8 cellular contexts compared by ENCODE assay signal in the genomic region with DNA sequence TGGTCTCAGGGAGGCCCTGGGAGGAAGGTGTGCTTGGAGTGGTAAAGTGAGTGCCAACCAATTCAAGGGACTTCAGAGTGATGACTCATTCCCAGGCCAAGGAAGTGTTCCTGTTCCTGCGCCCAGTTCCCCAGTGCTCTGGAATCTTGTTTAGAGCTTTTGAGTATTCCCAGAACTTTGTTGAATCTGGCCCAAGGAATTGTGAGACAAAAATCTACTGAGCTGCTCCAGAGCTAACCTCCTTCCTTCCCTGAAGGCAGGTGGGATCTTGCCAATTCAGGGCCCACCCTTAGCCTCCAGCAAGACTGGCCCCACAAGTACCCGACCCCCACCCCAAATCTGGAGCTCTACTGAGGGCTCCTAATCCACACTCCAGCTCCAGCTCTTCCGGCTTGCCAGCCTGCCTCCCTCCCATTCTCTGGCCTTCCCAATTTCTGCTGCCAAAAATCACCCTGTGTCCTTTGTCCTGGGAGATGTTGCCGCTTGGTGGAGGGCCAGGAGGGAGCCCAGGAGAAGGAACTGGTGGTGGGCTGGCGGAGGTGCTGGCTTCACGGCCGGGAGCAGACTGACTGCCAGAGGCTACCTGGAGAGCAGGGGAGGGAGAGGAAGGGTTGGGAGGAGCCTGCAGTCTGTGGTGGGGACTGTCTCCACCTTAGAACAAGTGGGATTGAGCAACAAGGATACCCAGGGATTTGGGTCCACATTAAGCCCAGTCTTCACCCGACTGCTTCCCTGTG. TPM values are rescaled to one million over a fixed set of nuclear protein-coding genes. Genes with fewer than 3 reads are reported as not detected.
DNase-seq lines count a peak whose midpoint lies in the region; ATAC-seq and TF ChIP-seq lines count a peak whose summit lies in the region.

No MANE protein-coding gene starts in this region.

- DNase-seq in GM03348 (ENCODE audit: low spot score) (peak; percentile 76), OCI-M1 (lab: John Stamatoyannopoulos, UW) (peak; percentile 28), dorsolateral prefrontal cortex (peak in 5 of 10 donors; percentile 64 to 82 (median 67)), left kidney (ENCODE audit: low read depth, low spot score) (peak; percentile 79), substantia nigra (lab: John Stamatoyannopoulos, UW) (peak in 40 of 49 donors; percentile 27 to 82 (median 61)), MV-4-11 (lab: John Stamatoyannopoulos, UW) (no peak)

- intact Hi-C loops in dorsolateral prefrontal cortex (cut with DNase I), result loop anchor here (1.0 to 5.0 kb wide), 4 partner anchors 13 to 53 kb away; partner anchors contain the start of gene SPSB2 (in 1 of the 2)

- peak in 10 of 56 donors; percentile 6 to 17 (median 10) for TF ChIP-seq CTCF in dorsolateral prefrontal cortex (IDR thresholded peaks at IDR 0.05 in 54 of 56, conservative IDR thresholded peaks at IDR 0.05 in 2 of 56; ENCODE audit: low read depth in 1 of 56, partially characterized antibody in 56 of 56)

- H3K27ac ChIP-seq in dorsolateral prefrontal cortex (peak overlapping the region; percentile 80 to 98 (median 95)), substantia nigra (ENCODE audit: low read depth, low read length, poor library complexity, severe bottlenecking) (peak overlapping the region; percentile 94)

- H3K4me3 ChIP-seq in dorsolateral prefrontal cortex, result peak overlapping the region in 58 of 59 donors; percentile 5 to 89 (median 76)

- H3K27me3 ChIP-seq in dorsolateral prefrontal cortex, result no peaks in the 10 kb centered on the region

- ATAC-seq in GM21515 (IDR thresholded peaks at IDR 0.05; ENCODE audit: unreplicated experiment) (no peak), GM18519 (IDR thresholded peaks at IDR 0.05; ENCODE audit: low FRiP score, unreplicated experiment) (no peak)

RNA-seq across cellular contexts. Expression of gene ATN1, which starts 2.0 kb away (rescaled TPM):
- 100 to 1,000 TPM; 147 to 334 (median 199) TPM for total RNA-seq in dorsolateral prefrontal cortex

RNA-seq across cellular contexts. Expression of gene ENO2, which starts 11.3 kb away (rescaled TPM):
- total RNA-seq in dorsolateral prefrontal cortex, result 1,000 to 10,000 TPM in 14 of 120 experiments, 100 to 1,000 TPM in 106; 270 to 1,166 (median 848) TPM

RNA-seq across cellular contexts. Expression of gene RNU7-1, which starts 17.9 kb away (rescaled TPM):
- total RNA-seq in dorsolateral prefrontal cortex, result not detected

RNA-seq across cellular contexts. Expression of gene C12orf57, which starts 18.1 kb away (rescaled TPM):
- total RNA-seq in dorsolateral prefrontal cortex, result 100 to 1,000 TPM; 102 to 287 (median 162) TPM

RNA-seq across cellular contexts. Expression of gene LRRC23, which starts 21.1 kb away (rescaled TPM):
- total RNA-seq in dorsolateral prefrontal cortex, result 10 to 100 TPM; 16.3 to 32.4 (median 22.4) TPM
